In genomic region chr3:14369675-14370669, GRCh38 we compare ENCODE assay signal across 9 cellular contexts. TPM values are rescaled to one million over a fixed set of nuclear protein-coding genes. Genes with fewer than 3 reads are reported as not detected.
DNase-seq lines count a peak whose midpoint lies in the region; ATAC-seq and TF ChIP-seq lines count a peak whose summit lies in the region.
"Had no signal": no experiment of that assay in that cellular context is flagged by ENCODE, and none has a peak within 500 bp of the region (broad histone marks: within the 10 kb centered on the region; RNA-seq: fewer than 3 reads in every experiment).

No MANE protein-coding gene starts in this region.

- H3K4me3 ChIP-seq in GM23338 (no peak overlapping the region), epithelial cell of esophagus (ENCODE audit: low read length) (no peak overlapping the region)

- no peaks in the 10 kb centered on the region for H4K20me1 ChIP-seq in GM23338 (replicated peaks; ENCODE audit: insufficient read depth)

- peak; percentile 91 for ATAC-seq in GM23338
- ATAC-seq in natural killer cell treated with Interleukin-12 subunit alpha and Interleukin-12 subunit beta and Interleukin-15 and Interleukin-18, amount 100 ng/mL, for 72 hours: no peak
- no peak for ATAC-seq in GM18907 (IDR thresholded peaks at IDR 0.05; ENCODE audit: unreplicated experiment)

- H3F3A ChIP-seq in GM23338 (replicated peaks; ENCODE audit: low read depth): no peaks in the 10 kb centered on the region

- no peaks in the 10 kb centered on the region for H3K79me2 ChIP-seq in GM23338 (replicated peaks; ENCODE audit: insufficient read depth)

- no peaks in the 10 kb centered on the region for H3K4me1 ChIP-seq in GM23338 (ENCODE audit: insufficient read depth)

- H3K27ac Mint-ChIP-seq in GM23338 (no peak overlapping the region), progenitor cell of endocrine pancreas (peak overlapping the region; percentile 41)
- H3K27ac Mint-ChIP-seq in natural killer cell treated with Interleukin-12 subunit alpha and Interleukin-12 subunit beta and Interleukin-15 and Interleukin-18, amount 100 ng/mL, for 72 hours: no peak overlapping the region

- no peaks in the 10 kb centered on the region for H3K27me3 ChIP-seq in GM23338 (ENCODE audit: insufficient read depth)

- H3K4me3 Mint-ChIP-seq in GM23338: no peak overlapping the region
- H3K4me3 Mint-ChIP-seq in progenitor cell of endocrine pancreas (ENCODE audit: low read depth): no peak overlapping the region
- no peak overlapping the region for H3K4me3 Mint-ChIP-seq in natural killer cell treated with Interleukin-12 subunit alpha and Interleukin-12 subunit beta and Interleukin-15 and Interleukin-18, amount 100 ng/mL, for 72 hours

- no peaks in the 10 kb centered on the region for H3K9me2 ChIP-seq in GM23338 (ENCODE audit: insufficient read depth)

- H3K27ac ChIP-seq in GM23338 (ENCODE audit: low read depth): no peak overlapping the region

- TF ChIP-seq CTCF in GM23338 (conservative IDR thresholded peaks at IDR 0.05; ENCODE audit: low read depth in 2 of 2): peak; percentile 43 to 76
- TF ChIP-seq CTCF in epithelial cell of esophagus (IDR thresholded peaks at IDR 0.05; ENCODE audit: insufficient read depth, low read depth, low read length, missing control alignments): peak; percentile 44
- peak; percentile 42 for TF ChIP-seq CTCF in progenitor cell of endocrine pancreas (IDR thresholded peaks at IDR 0.05; ENCODE audit: unreplicated experiment)

- no peak overlapping the region for H3K4me2 ChIP-seq in GM23338

- H2AFZ ChIP-seq in GM23338: peak overlapping the region; percentile 78; the same call in 1 of the 2 replicates

- H3K36me3 Mint-ChIP-seq in GM23338 (ENCODE audit: low read depth) (no peaks in the 10 kb centered on the region), progenitor cell of endocrine pancreas (ENCODE audit: insufficient read depth) (no peaks in the 10 kb centered on the region)
- H3K36me3 Mint-ChIP-seq in natural killer cell treated with Interleukin-12 subunit alpha and Interleukin-12 subunit beta and Interleukin-15 and Interleukin-18, amount 100 ng/mL, for 72 hours: no peaks in the 10 kb centered on the region

- H3K36me3 ChIP-seq in GM23338 (ENCODE audit: insufficient read depth): no peaks in the 10 kb centered on the region

- H3K4me1 Mint-ChIP-seq in GM23338 (peaks cover 37% of the 10 kb centered on the region), progenitor cell of endocrine pancreas (ENCODE audit: low read depth) (peaks cover 10% of the 10 kb centered on the region)
- peaks cover 12 to 14% of the 10 kb centered on the region in 2 donors for H3K4me1 Mint-ChIP-seq in natural killer cell treated with Interleukin-12 subunit alpha and Interleukin-12 subunit beta and Interleukin-15 and Interleukin-18, amount 100 ng/mL, for 72 hours (ENCODE audit: low read depth in 2 of 2)

- DNase-seq in GM23338 (ENCODE audit: low spot score) (peak; percentile 79), NCI-H510A (lab: John Stamatoyannopoulos, UW) (peak; percentile 44), epithelial cell of esophagus (ENCODE audit: low read depth) (peak; percentile 30), progenitor cell of endocrine pancreas (ENCODE audit: low spot score, unreplicated experiment) (no peak)
- DNase-seq in natural killer cell treated with Interleukin-12 subunit alpha and Interleukin-12 subunit beta and Interleukin-15 and Interleukin-18, amount 100 ng/mL, for 72 hours (ENCODE audit: low spot score): no peak
- DNase-seq in activated CD4-positive, alpha-beta T cell treated with anti-CD3 and anti-CD28 coated beads for 1 hour: no peak
- DNase-seq: activated CD4-positive, alpha-beta T cell treated with anti-CD3 and anti-CD28 coated beads, Interleukin-2, amount 50 U/mL, for 4 hours; foreskin melanocyte had no signal

- H3K9me3 Mint-ChIP-seq in GM23338 (no peaks in the 10 kb centered on the region), progenitor cell of endocrine pancreas (ENCODE audit: low read depth) (no peaks in the 10 kb centered on the region)
- no peaks in the 10 kb centered on the region for H3K9me3 Mint-ChIP-seq in natural killer cell treated with Interleukin-12 subunit alpha and Interleukin-12 subunit beta and Interleukin-15 and Interleukin-18, amount 100 ng/mL, for 72 hours

- H3K27me3 Mint-ChIP-seq in GM23338 (ENCODE audit: insufficient read depth, low read depth, poor library complexity) (peaks cover 19% of the 10 kb centered on the region), progenitor cell of endocrine pancreas (peaks cover 35% of the 10 kb centered on the region)
- peaks cover 17 to 27% of the 10 kb centered on the region in 2 donors for H3K27me3 Mint-ChIP-seq in natural killer cell treated with Interleukin-12 subunit alpha and Interleukin-12 subunit beta and Interleukin-15 and Interleukin-18, amount 100 ng/mL, for 72 hours

TF ChIP-seq in GM23338, 12 proteins besides CTCF, POLR2A, EP300 and RAD21 (continues in another document):
- TF ChIP-seq ZNF462 (CRISPR knock-in tag; IDR thresholded peaks at IDR 0.05) (peak; percentile 17; the same call in 1 of the 2 replicates), JUNB (IDR thresholded peaks at IDR 0.05; ENCODE audit: unreplicated experiment) (no peak), ZNF114 (CRISPR knock-in tag; IDR thresholded peaks at IDR 0.05) (no peak)

RNA-seq across cellular contexts. Expression of gene SLC6A6, which starts 32.4 kb away (rescaled TPM):
- total RNA-seq in GM23338 (2014; rRNA removed; shearing (Covaris generic)): 142 and 150 TPM in 2 replicates
- 27.5 and 31.6 TPM in 2 replicates for polyA plus RNA-seq in GM23338 (2016; fragmentation: Nextera tagmentation; extraction: Ambion mirVana)
- 23.8 and 28.1 TPM in 2 replicates for total RNA-seq in progenitor cell of endocrine pancreas
- total RNA-seq in natural killer cell treated with Interleukin-12 subunit alpha and Interleukin-12 subunit beta and Interleukin-15 and Interleukin-18, amount 100 ng/mL, for 72 hours: 10 to 100 TPM; 20.4 to 56.7 TPM

Comparison
In these comparisons a context has a peak if more than half of its experiments do, and no peak if none do; other contexts are left out.
1. DNase-seq: peak in GM23338 (single experiment), NCI-H510A (single experiment) and epithelial cell of esophagus (single experiment); none in progenitor cell of endocrine pancreas (single experiment), natural killer cell treated with Interleukin-12 subunit alpha and Interleukin-12 subunit beta and Interleukin-15 and Interleukin-18, amount 100 ng/mL, for 72 hours (single experiment) and activated CD4-positive, alpha-beta T cell treated with anti-CD3 and anti-CD28 coated beads for 1 hour (single experiment).
2. Peak in every context shown above with its lines, with median percentiles within 50 percentile points of each other: CTCF ChIP-seq.